In the genomic region with DNA sequence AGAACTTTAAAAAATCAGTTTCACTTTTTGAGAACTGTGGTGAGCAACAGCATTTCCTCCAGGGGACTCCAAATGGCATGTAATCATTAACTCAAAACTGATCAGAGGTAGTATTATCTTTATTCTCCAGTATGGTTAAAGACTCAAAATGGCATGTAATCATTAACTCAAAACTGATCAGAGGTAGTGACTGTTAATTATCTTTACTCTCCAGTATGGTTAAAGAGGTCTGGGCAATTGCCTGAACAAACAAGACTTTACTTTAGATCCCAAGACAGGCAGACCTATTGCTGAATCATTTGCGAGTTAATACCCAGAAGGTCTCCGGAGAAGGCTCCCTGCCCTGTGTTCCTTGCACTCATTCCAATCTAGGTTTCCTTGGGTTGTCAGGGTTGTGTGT, we compare ENCODE assay signal across 1 cellular context.
TF ChIP-seq lines count a peak whose summit lies in the region.

No MANE protein-coding gene starts in this region.

TF ChIP-seq in HepG2, 621 proteins besides CTCF, POLR2A, EP300 and RAD21:
- TF ChIP-seq POLR2G (IDR thresholded peaks at IDR 0.05; ENCODE audit: low read depth, low read length) (no peak), GPN1 (CRISPR knock-in tag; IDR thresholded peaks at IDR 0.05; ENCODE audit: borderline replicate concordance) (no peak), ELF3 (CRISPR knock-in tag; IDR thresholded peaks at IDR 0.05) (no peak), ZNF484 (CRISPR knock-in tag; IDR thresholded peaks at IDR 0.05; ENCODE audit: borderline replicate concordance, low read depth) (no peak), HNRNPL (IDR thresholded peaks at IDR 0.05; ENCODE audit: low read depth, low read length) (no peak), NFE2L2 (IDR thresholded peaks at IDR 0.05; ENCODE audit: low read length) (no peak), ZBTB3 (CRISPR knock-in tag; IDR thresholded peaks at IDR 0.05; ENCODE audit: borderline replicate concordance, low read depth) (no peak), MIXL1 (CRISPR knock-in tag; IDR thresholded peaks at IDR 0.05) (0 out of 2 replicates have a peak, but pooled peaks have one; percentile 42), BRD4 (CRISPR knock-in tag; IDR thresholded peaks at IDR 0.05) (no peak), DPF2 (CRISPR knock-in tag; IDR thresholded peaks at IDR 0.05; ENCODE audit: borderline replicate concordance, low read depth) (no peak), ZSCAN20 (CRISPR knock-in tag; IDR thresholded peaks at IDR 0.05; ENCODE audit: borderline replicate concordance) (no peak), KLF9 (CRISPR knock-in tag; IDR thresholded peaks at IDR 0.05; ENCODE audit: low read depth) (no peak), ZNF326 (CRISPR knock-in tag; IDR thresholded peaks at IDR 0.05; ENCODE audit: borderline replicate concordance) (no peak), ZNF337 (CRISPR knock-in tag; IDR thresholded peaks at IDR 0.05; ENCODE audit: borderline replicate concordance, low read depth) (no peak), ZNF496 (CRISPR knock-in tag; IDR thresholded peaks at IDR 0.05; ENCODE audit: insufficient replicate concordance) (no peak), KDM5B (CRISPR knock-in tag; IDR thresholded peaks at IDR 0.05; ENCODE audit: borderline replicate concordance) (no peak), AGO2 (optimal IDR thresholded peaks at IDR 0.05; ENCODE audit: low read depth, low read length) (no peak), ZC3H13 (CRISPR knock-in tag; IDR thresholded peaks at IDR 0.05) (no peak)
- TF ChIP-seq, protein P1, sequence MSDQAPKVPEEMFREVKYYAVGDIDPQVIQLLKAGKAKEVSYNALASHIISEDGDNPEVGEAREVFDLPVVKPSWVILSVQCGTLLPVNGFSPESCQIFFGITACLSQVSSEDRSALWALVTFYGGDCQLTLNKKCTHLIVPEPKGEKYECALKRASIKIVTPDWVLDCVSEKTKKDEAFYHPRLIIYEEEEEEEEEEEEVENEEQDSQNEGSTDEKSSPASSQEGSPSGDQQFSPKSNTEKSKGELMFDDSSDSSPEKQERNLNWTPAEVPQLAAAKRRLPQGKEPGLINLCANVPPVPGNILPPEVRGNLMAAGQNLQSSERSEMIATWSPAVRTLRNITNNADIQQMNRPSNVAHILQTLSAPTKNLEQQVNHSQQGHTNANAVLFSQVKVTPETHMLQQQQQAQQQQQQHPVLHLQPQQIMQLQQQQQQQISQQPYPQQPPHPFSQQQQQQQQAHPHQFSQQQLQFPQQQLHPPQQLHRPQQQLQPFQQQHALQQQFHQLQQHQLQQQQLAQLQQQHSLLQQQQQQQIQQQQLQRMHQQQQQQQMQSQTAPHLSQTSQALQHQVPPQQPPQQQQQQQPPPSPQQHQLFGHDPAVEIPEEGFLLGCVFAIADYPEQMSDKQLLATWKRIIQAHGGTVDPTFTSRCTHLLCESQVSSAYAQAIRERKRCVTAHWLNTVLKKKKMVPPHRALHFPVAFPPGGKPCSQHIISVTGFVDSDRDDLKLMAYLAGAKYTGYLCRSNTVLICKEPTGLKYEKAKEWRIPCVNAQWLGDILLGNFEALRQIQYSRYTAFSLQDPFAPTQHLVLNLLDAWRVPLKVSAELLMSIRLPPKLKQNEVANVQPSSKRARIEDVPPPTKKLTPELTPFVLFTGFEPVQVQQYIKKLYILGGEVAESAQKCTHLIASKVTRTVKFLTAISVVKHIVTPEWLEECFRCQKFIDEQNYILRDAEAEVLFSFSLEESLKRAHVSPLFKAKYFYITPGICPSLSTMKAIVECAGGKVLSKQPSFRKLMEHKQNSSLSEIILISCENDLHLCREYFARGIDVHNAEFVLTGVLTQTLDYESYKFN (CRISPR knock-in tag; conservative IDR thresholded peaks at IDR 0.05), result 0 out of 2 replicates have a peak, but pooled peaks have one; percentile 40
- TF ChIP-seq, protein P2, sequence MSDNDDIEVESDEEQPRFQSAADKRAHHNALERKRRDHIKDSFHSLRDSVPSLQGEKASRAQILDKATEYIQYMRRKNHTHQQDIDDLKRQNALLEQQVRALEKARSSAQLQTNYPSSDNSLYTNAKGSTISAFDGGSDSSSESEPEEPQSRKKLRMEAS (IDR thresholded peaks at IDR 0.05), result no peak
- TF ChIP-seq, protein P3, sequence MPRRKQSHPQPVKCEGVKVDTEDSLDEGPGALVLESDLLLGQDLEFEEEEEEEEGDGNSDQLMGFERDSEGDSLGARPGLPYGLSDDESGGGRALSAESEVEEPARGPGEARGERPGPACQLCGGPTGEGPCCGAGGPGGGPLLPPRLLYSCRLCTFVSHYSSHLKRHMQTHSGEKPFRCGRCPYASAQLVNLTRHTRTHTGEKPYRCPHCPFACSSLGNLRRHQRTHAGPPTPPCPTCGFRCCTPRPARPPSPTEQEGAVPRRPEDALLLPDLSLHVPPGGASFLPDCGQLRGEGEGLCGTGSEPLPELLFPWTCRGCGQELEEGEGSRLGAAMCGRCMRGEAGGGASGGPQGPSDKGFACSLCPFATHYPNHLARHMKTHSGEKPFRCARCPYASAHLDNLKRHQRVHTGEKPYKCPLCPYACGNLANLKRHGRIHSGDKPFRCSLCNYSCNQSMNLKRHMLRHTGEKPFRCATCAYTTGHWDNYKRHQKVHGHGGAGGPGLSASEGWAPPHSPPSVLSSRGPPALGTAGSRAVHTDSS (CRISPR knock-in tag; conservative IDR thresholded peaks at IDR 0.05), result no peak
- TF ChIP-seq, protein P4, sequence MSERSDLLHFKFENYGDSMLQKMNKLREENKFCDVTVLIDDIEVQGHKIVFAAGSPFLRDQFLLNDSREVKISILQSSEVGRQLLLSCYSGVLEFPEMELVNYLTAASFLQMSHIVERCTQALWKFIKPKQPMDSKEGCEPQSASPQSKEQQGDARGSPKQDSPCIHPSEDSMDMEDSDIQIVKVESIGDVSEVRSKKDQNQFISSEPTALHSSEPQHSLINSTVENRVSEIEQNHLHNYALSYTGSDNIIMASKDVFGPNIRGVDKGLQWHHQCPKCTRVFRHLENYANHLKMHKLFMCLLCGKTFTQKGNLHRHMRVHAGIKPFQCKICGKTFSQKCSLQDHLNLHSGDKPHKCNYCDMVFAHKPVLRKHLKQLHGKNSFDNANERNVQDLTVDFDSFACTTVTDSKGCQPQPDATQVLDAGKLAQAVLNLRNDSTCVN (CRISPR knock-in tag; IDR thresholded peaks at IDR 0.05; ENCODE audit: borderline replicate concordance), result no peak
- TF ChIP-seq, protein P5, sequence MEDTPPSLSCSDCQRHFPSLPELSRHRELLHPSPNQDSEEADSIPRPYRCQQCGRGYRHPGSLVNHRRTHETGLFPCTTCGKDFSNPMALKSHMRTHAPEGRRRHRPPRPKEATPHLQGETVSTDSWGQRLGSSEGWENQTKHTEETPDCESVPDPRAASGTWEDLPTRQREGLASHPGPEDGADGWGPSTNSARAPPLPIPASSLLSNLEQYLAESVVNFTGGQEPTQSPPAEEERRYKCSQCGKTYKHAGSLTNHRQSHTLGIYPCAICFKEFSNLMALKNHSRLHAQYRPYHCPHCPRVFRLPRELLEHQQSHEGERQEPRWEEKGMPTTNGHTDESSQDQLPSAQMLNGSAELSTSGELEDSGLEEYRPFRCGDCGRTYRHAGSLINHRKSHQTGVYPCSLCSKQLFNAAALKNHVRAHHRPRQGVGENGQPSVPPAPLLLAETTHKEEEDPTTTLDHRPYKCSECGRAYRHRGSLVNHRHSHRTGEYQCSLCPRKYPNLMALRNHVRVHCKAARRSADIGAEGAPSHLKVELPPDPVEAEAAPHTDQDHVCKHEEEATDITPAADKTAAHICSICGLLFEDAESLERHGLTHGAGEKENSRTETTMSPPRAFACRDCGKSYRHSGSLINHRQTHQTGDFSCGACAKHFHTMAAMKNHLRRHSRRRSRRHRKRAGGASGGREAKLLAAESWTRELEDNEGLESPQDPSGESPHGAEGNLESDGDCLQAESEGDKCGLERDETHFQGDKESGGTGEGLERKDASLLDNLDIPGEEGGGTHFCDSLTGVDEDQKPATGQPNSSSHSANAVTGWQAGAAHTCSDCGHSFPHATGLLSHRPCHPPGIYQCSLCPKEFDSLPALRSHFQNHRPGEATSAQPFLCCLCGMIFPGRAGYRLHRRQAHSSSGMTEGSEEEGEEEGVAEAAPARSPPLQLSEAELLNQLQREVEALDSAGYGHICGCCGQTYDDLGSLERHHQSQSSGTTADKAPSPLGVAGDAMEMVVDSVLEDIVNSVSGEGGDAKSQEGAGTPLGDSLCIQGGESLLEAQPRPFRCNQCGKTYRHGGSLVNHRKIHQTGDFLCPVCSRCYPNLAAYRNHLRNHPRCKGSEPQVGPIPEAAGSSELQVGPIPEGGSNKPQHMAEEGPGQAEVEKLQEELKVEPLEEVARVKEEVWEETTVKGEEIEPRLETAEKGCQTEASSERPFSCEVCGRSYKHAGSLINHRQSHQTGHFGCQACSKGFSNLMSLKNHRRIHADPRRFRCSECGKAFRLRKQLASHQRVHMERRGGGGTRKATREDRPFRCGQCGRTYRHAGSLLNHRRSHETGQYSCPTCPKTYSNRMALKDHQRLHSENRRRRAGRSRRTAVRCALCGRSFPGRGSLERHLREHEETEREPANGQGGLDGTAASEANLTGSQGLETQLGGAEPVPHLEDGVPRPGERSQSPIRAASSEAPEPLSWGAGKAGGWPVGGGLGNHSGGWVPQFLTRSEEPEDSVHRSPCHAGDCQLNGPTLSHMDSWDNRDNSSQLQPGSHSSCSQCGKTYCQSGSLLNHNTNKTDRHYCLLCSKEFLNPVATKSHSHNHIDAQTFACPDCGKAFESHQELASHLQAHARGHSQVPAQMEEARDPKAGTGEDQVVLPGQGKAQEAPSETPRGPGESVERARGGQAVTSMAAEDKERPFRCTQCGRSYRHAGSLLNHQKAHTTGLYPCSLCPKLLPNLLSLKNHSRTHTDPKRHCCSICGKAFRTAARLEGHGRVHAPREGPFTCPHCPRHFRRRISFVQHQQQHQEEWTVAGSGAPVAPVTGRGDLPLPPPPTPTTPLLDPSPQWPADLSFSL (CRISPR knock-in tag; IDR thresholded peaks at IDR 0.05), result no peak
- TF ChIP-seq, protein P6, sequence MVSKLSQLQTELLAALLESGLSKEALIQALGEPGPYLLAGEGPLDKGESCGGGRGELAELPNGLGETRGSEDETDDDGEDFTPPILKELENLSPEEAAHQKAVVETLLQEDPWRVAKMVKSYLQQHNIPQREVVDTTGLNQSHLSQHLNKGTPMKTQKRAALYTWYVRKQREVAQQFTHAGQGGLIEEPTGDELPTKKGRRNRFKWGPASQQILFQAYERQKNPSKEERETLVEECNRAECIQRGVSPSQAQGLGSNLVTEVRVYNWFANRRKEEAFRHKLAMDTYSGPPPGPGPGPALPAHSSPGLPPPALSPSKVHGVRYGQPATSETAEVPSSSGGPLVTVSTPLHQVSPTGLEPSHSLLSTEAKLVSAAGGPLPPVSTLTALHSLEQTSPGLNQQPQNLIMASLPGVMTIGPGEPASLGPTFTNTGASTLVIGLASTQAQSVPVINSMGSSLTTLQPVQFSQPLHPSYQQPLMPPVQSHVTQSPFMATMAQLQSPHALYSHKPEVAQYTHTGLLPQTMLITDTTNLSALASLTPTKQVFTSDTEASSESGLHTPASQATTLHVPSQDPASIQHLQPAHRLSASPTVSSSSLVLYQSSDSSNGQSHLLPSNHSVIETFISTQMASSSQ (IDR thresholded peaks at IDR 0.05; ENCODE audit: low read depth), result peak; percentile 54
- TF ChIP-seq, protein P6 (CRISPR knock-in tag; IDR thresholded peaks at IDR 0.05; ENCODE audit: borderline replicate concordance), result no peak; the same call in 1 of the 2 replicates
- TF ChIP-seq, protein P7, sequence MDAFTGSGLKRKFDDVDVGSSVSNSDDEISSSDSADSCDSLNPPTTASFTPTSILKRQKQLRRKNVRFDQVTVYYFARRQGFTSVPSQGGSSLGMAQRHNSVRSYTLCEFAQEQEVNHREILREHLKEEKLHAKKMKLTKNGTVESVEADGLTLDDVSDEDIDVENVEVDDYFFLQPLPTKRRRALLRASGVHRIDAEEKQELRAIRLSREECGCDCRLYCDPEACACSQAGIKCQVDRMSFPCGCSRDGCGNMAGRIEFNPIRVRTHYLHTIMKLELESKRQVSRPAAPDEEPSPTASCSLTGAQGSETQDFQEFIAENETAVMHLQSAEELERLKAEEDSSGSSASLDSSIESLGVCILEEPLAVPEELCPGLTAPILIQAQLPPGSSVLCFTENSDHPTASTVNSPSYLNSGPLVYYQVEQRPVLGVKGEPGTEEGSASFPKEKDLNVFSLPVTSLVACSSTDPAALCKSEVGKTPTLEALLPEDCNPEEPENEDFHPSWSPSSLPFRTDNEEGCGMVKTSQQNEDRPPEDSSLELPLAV (CRISPR knock-in tag; conservative IDR thresholded peaks at IDR 0.05; ENCODE audit: low read depth), result no peak
